ENCODE assay signal across 1 cellular context in genomic region chr17:59892849-59893616, GRCh38.
A peak's percentile ranks its signal among the peaks of the same experiment; 100 is the strongest.
TF ChIP-seq lines count a peak whose summit lies in the region.

Gene RPS6KB1 (plus strand): TSS chr17:59893121. CDS start chr17:59893185, 64 bp downstream.
Gene TUBD1 (minus strand): TSS chr17:59892943. CDS start chr17:59891002, 1,941 bp downstream.

TF ChIP-seq in HepG2, 621 proteins besides CTCF, POLR2A, EP300 and RAD21 (continued from another document and continues in another):
- TF ChIP-seq DDIT3 (CRISPR knock-in tag; IDR thresholded peaks at IDR 0.05): 0 out of 2 replicates have a peak, but pooled peaks have one; percentile 65
- TF ChIP-seq FOSL2 (CRISPR knock-in tag; IDR thresholded peaks at IDR 0.05): no peak; the same call in none of the 2 replicates
- peak; percentile 87 for TF ChIP-seq ZNF891 (CRISPR knock-in tag; IDR thresholded peaks at IDR 0.05)
- TF ChIP-seq ZNF589 (CRISPR knock-in tag; conservative IDR thresholded peaks at IDR 0.05): no peak
- TF ChIP-seq ZFP91 (CRISPR knock-in tag; IDR thresholded peaks at IDR 0.05; ENCODE audit: borderline replicate concordance): peak; percentile 94; the same call in 1 of the 2 replicates
- TF ChIP-seq HOMEZ (CRISPR knock-in tag; IDR thresholded peaks at IDR 0.05; ENCODE audit: low read depth): peak; percentile 14
- no peak; the same call in 1 of the 2 replicates for TF ChIP-seq ZNF775 (CRISPR knock-in tag; IDR thresholded peaks at IDR 0.05; ENCODE audit: borderline replicate concordance)
- TF ChIP-seq PHF5A (CRISPR knock-in tag; IDR thresholded peaks at IDR 0.05; ENCODE audit: low read depth, unreplicated experiment): no peak
- no peak for TF ChIP-seq NFE2L2 (IDR thresholded peaks at IDR 0.05; ENCODE audit: low read length)
- TF ChIP-seq HMGXB3 (CRISPR knock-in tag; IDR thresholded peaks at IDR 0.05; ENCODE audit: borderline replicate concordance): no peak
- no peak for TF ChIP-seq SMAD9 (CRISPR knock-in tag; IDR thresholded peaks at IDR 0.05)
- no peak for TF ChIP-seq ZNF337 (CRISPR knock-in tag; IDR thresholded peaks at IDR 0.05; ENCODE audit: borderline replicate concordance, low read depth)
- TF ChIP-seq CEBPZ (IDR thresholded peaks at IDR 0.05; ENCODE audit: low read length): no peak
- 0 out of 2 replicates have a peak, but pooled peaks have one; percentile 18 for TF ChIP-seq ARID5B (CRISPR knock-in tag; IDR thresholded peaks at IDR 0.05)
- TF ChIP-seq ZNF230 (CRISPR knock-in tag; IDR thresholded peaks at IDR 0.05): peak; percentile 88
- no peak; the same call in 1 of the 2 replicates for TF ChIP-seq ZNF30 (CRISPR knock-in tag; IDR thresholded peaks at IDR 0.05)
- peak; percentile 55; the same call in 1 of the 2 replicates for TF ChIP-seq ZNF788 (CRISPR knock-in tag; IDR thresholded peaks at IDR 0.05; ENCODE audit: borderline replicate concordance)
- TF ChIP-seq DNMT3B (CRISPR knock-in tag; conservative IDR thresholded peaks at IDR 0.05): peak; percentile 94; the same call in 1 of the 2 replicates
- peak; percentile 81; the same call in 1 of the 2 replicates for TF ChIP-seq ZBTB3 (CRISPR knock-in tag; IDR thresholded peaks at IDR 0.05; ENCODE audit: borderline replicate concordance, low read depth)
- TF ChIP-seq PCBP2 (optimal IDR thresholded peaks at IDR 0.05; ENCODE audit: low read depth, low read length, poor library complexity, severe bottlenecking): no peak
- no peak for TF ChIP-seq MAFG (CRISPR knock-in tag; IDR thresholded peaks at IDR 0.05)
- TF ChIP-seq RAD51 (IDR thresholded peaks at IDR 0.05; ENCODE audit: borderline replicate concordance): no peak
- TF ChIP-seq IKZF5 (CRISPR knock-in tag; IDR thresholded peaks at IDR 0.05): peak; percentile 67
- no peak for TF ChIP-seq CSRNP1 (CRISPR knock-in tag; IDR thresholded peaks at IDR 0.05)
- no peak for TF ChIP-seq ZNF251 (CRISPR knock-in tag; IDR thresholded peaks at IDR 0.05)
- no peak for TF ChIP-seq PAWR (CRISPR knock-in tag; IDR thresholded peaks at IDR 0.05; ENCODE audit: borderline replicate concordance)
- TF ChIP-seq MAZ (IDR thresholded peaks at IDR 0.05; ENCODE audit: borderline replicate concordance, low read depth, low read length): no peak
- peak; percentile 82; the same call in 1 of the 2 replicates for TF ChIP-seq MAZ (CRISPR knock-in tag; IDR thresholded peaks at IDR 0.05; ENCODE audit: low read depth)
- no peak for TF ChIP-seq ZNF576 (CRISPR knock-in tag; IDR thresholded peaks at IDR 0.05)
- no peak; the same call in 1 of the 2 replicates for TF ChIP-seq ZSCAN12 (CRISPR knock-in tag; IDR thresholded peaks at IDR 0.05)
- 0 out of 2 replicates have a peak, but pooled peaks have one; percentile 89 for TF ChIP-seq MTERF4 (CRISPR knock-in tag; IDR thresholded peaks at IDR 0.05)
- TF ChIP-seq KDM5A (IDR thresholded peaks at IDR 0.05; ENCODE audit: borderline replicate concordance, low read length): peak; percentile 74
